In genomic region chr15:25508369-25509002, GRCh38 we compare ENCODE assay signal across 8 cellular contexts.
DNase-seq lines count a peak whose midpoint lies in the region; ATAC-seq, FAIRE-seq and TF ChIP-seq lines count a peak whose summit lies in the region.

No MANE protein-coding gene starts in this region.

- TF ChIP-seq CTCF in D721Med (IDR thresholded peaks at IDR 0.05; ENCODE audit: insufficient read depth, missing control alignments) = peak; percentile 75
- TF ChIP-seq CTCF in astrocyte (IDR thresholded peaks at IDR 0.05; ENCODE audit: insufficient read depth, low read depth, low read length) = peak; percentile 91

- no peaks in the 10 kb centered on the region for H3K36me3 ChIP-seq in astrocyte (ENCODE audit: insufficient read depth, low read length)
- H3K36me3 ChIP-seq in aorta (ENCODE audit: control insufficient read depth in 1 of 2, insufficient read depth in 2 of 2, low read length in 1 of 2) = no peaks in the 10 kb centered on the region

- H3K9me3 ChIP-seq in astrocyte (ENCODE audit: insufficient read depth, low read depth, low read length) (no peaks in the 10 kb centered on the region), aorta (ENCODE audit: control insufficient read depth, low read length) (no peaks in the 10 kb centered on the region)

- no peak overlapping the region for H3K4me3 Mint-ChIP-seq in astrocyte (ENCODE audit: unreplicated experiment)
- H3K4me3 Mint-ChIP-seq in activated CD4-positive, alpha-beta T cell treated with anti-CD3 and anti-CD28 coated beads, Interleukin-2, amount 10 ng/mL, durations not matched to agents 24 days and 14 days = no peak overlapping the region

- no peak for FAIRE-seq in D721Med (lab: Jason Lieb, UNC)
- FAIRE-seq in astrocyte (lab: Jason Lieb, UNC) = peak; percentile 93

- no peaks in the 10 kb centered on the region for H3K36me3 Mint-ChIP-seq in astrocyte (ENCODE audit: low read depth, unreplicated experiment)
- no peaks in the 10 kb centered on the region for H3K36me3 Mint-ChIP-seq in activated CD4-positive, alpha-beta T cell treated with anti-CD3 and anti-CD28 coated beads, Interleukin-2, amount 10 ng/mL, durations not matched to agents 24 days and 14 days (ENCODE audit: low read depth)

- H3K4me3 ChIP-seq in astrocyte (ENCODE audit: insufficient read depth, low read depth, low read length) (no peak overlapping the region), aorta (ENCODE audit: low read length in 2 of 2) (no peak overlapping the region)

- H3K79me2 ChIP-seq in astrocyte (ENCODE audit: insufficient read depth, low read length) = no peaks in the 10 kb centered on the region

- H4K20me1 ChIP-seq in astrocyte (ENCODE audit: insufficient read depth, low read length) = no peaks in the 10 kb centered on the region

- ATAC-seq in aorta (ENCODE audit: low FRiP score) (no peak), HG03521 (IDR thresholded peaks at IDR 0.05; ENCODE audit: unreplicated experiment) (no peak)
- ATAC-seq in stimulated activated naive CD8-positive, alpha-beta T cell treated with anti-CD3 and anti-CD28 coated beads, Interleukin-15, Interleukin-2, amounts not matched to agents 100 U/mL and 50 U/mL, for 24 hours = no peak

- WGBS in aorta, 2 donors = 35 to 42% methylated on average over 3 of the region's 3 CpGs

- H3K9ac ChIP-seq in astrocyte (ENCODE audit: low read length) = no peak overlapping the region

- H3K27me3 ChIP-seq in astrocyte (ENCODE audit: insufficient read depth, low read length) (no peaks in the 10 kb centered on the region), aorta (ENCODE audit: control insufficient read depth in 1 of 2, insufficient read depth in 2 of 2, low read length in 1 of 2) (no peaks in the 10 kb centered on the region)

- no peak overlapping the region for H3K4me2 ChIP-seq in astrocyte (ENCODE audit: low read length)

- H3K27ac Mint-ChIP-seq in astrocyte (ENCODE audit: unreplicated experiment) = no peak overlapping the region
- H3K27ac Mint-ChIP-seq in activated CD4-positive, alpha-beta T cell treated with anti-CD3 and anti-CD28 coated beads, Interleukin-2, amount 10 ng/mL, durations not matched to agents 24 days and 14 days = no peak overlapping the region

- peaks cover 9% of the 10 kb centered on the region for H3K9me3 Mint-ChIP-seq in astrocyte (ENCODE audit: unreplicated experiment)
- no peaks in the 10 kb centered on the region for H3K9me3 Mint-ChIP-seq in activated CD4-positive, alpha-beta T cell treated with anti-CD3 and anti-CD28 coated beads, Interleukin-2, amount 10 ng/mL, durations not matched to agents 24 days and 14 days

- intact Hi-C loops in aorta (cut with DNase I) = loop anchor here (5.0 to 10.0 kb wide), 11 partner anchors 164 to 1356 kb away; partner anchors contain the start of genes ATP10A (in 1 of the 2) and GABRA5 (in 1 of the 2)
- intact Hi-C loops in activated CD4-positive, alpha-beta T cell treated with anti-CD3 and anti-CD28 coated beads, Interleukin-2, amount 10 ng/mL, durations not matched to agents 24 days and 14 days (cut with micrococcal nuclease) = loop anchor here (1.0 to 10.0 kb wide), 2 partner anchors 426 to 1864 kb away; partner anchors contain the start of gene MAGEL2

- H3K27ac ChIP-seq in astrocyte (ENCODE audit: low read depth, low read length) = no peak overlapping the region
- H3K27ac ChIP-seq in aorta (ENCODE audit: low read depth in 1 of 2, low read length in 2 of 2) = no peak overlapping the region

- no peaks in the 10 kb centered on the region for H3K27me3 Mint-ChIP-seq in astrocyte (ENCODE audit: low read depth, unreplicated experiment)
- no peaks in the 10 kb centered on the region for H3K27me3 Mint-ChIP-seq in activated CD4-positive, alpha-beta T cell treated with anti-CD3 and anti-CD28 coated beads, Interleukin-2, amount 10 ng/mL, durations not matched to agents 24 days and 14 days

- H3K4me1 Mint-ChIP-seq in astrocyte (ENCODE audit: low read depth, unreplicated experiment) = peaks cover 29% of the 10 kb centered on the region
- H3K4me1 Mint-ChIP-seq in activated CD4-positive, alpha-beta T cell treated with anti-CD3 and anti-CD28 coated beads, Interleukin-2, amount 10 ng/mL, durations not matched to agents 24 days and 14 days = no peaks in the 10 kb centered on the region

- H2AFZ ChIP-seq in astrocyte (ENCODE audit: low read depth, low read length) = no peak overlapping the region

- H3K4me1 ChIP-seq in astrocyte (ENCODE audit: insufficient read depth, low read length) (peaks cover 11% of the 10 kb centered on the region), aorta (ENCODE audit: control insufficient read depth in 1 of 2, insufficient read depth in 2 of 2, low read length in 2 of 2) (peaks cover 0 to 4% of the 10 kb centered on the region in 2 donors)

- DNase-seq in D721Med (ENCODE audit: insufficient read length, low spot score) (peak; percentile 28), HS-5 (ENCODE audit: low read depth) (peak; percentile 10), astrocyte (ENCODE audit: low read depth) (peak; percentile 24), kidney glomerular epithelial cell (lab: John Stamatoyannopoulos, UW) (peak; percentile 38), aorta (no peak)
- no peak for DNase-seq in activated CD4-positive, alpha-beta T cell treated with anti-CD3 and anti-CD28 coated beads, Interleukin-2, amount 10 ng/mL, durations not matched to agents 24 days and 14 days
- DNase-seq in stimulated activated naive CD8-positive, alpha-beta T cell treated with anti-CD3 and anti-CD28 coated beads, Interleukin-15, Interleukin-2, amounts not matched to agents 100 U/mL and 50 U/mL, for 24 hours = no peak

Comparison
In these comparisons a context has a peak if more than half of its experiments do, and no peak if none do; other contexts are left out.
1. DNase-seq: peak in D721Med (single experiment), HS-5 (single experiment), astrocyte (single experiment) and kidney glomerular epithelial cell (single experiment); none in aorta (0 of 2), activated CD4-positive, alpha-beta T cell treated with anti-CD3 and anti-CD28 coated beads, Interleukin-2, amount 10 ng/mL, durations not matched to agents 24 days and 14 days (single experiment) and stimulated activated naive CD8-positive, alpha-beta T cell treated with anti-CD3 and anti-CD28 coated beads, Interleukin-15, Interleukin-2, amounts not matched to agents 100 U/mL and 50 U/mL, for 24 hours (single experiment).